Comparison of ENCODE assay signal across 8 cellular contexts in genomic region chr4:173013232-173013932, GRCh38.
A peak's percentile ranks its signal among the peaks of the same experiment; 100 is the strongest.
DNase-seq lines count a peak whose midpoint lies in the region; ATAC-seq lines count a peak whose summit lies in the region.

No MANE protein-coding gene starts in this region.

- DNase-seq in COLO829 (ENCODE audit: low spot score), result peak; percentile 84
- peak; percentile 17 for DNase-seq in NCI-H1105 treated with DMSO at 0.1 percent for 48 hours (lab: John Stamatoyannopoulos, UW)
- peak; percentile 62 for DNase-seq in activated CD4-positive, alpha-beta T cell treated with anti-CD3 and anti-CD28 coated beads for 48 hours
- DNase-seq in effector CD8-positive, alpha-beta T cell (lab: John Stamatoyannopoulos, UW), result peak; percentile 34
- DNase-seq in midbrain (lab: John Stamatoyannopoulos, UW), result peak; percentile 40
- DNase-seq in superior temporal gyrus (ENCODE audit: extremely low spot score), result peak; percentile 72

- ATAC-seq in GM21423 (IDR thresholded peaks at IDR 0.05; ENCODE audit: unreplicated experiment), result peak; percentile 51
- ATAC-seq in GM21367 (IDR thresholded peaks at IDR 0.05; ENCODE audit: unreplicated experiment), result no peak

Comparison
In these comparisons a context has a peak if more than half of its experiments do, and no peak if none do; other contexts are left out.
1. DNase-seq: peak in every context shown above with its lines; median percentile 84 in COLO829; 72 in superior temporal gyrus; 62 in activated CD4-positive, alpha-beta T cell treated with anti-CD3 and anti-CD28 coated beads for 48 hours; 40 in midbrain; 34 in effector CD8-positive, alpha-beta T cell; 17 in NCI-H1105 treated with DMSO at 0.1 percent for 48 hours.